Comparison of ENCODE assay signal across 25 cellular contexts in the genomic region with DNA sequence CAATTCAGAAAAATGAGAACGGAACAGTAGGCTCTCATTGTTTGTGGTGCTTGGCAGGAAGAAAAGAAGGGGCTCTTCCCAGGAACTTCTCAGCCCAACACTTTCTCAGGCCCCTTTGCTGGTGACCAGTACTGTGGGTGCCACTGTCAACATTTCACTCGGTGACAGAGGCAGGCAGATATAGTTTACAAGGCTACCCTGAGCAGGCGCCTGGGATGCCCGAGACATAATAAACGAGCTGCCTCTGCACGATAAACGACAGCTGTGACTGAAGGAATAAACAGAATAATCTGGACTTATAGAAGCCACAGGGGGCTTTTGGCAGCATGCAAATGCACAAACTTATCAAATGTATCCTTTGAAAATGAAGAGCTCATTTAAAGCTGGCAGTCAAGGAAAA.
"Had no signal": no experiment of that assay in that cellular context is flagged by ENCODE, and none has a peak within 500 bp of the region (broad histone marks: within the 10 kb centered on the region; RNA-seq: fewer than 3 reads in every experiment).

No MANE protein-coding gene starts in this region.

- H3K36me3 Mint-ChIP-seq: activated naive CD8-positive, alpha-beta T cell treated with anti-CD3 and anti-CD28 coated beads, Interleukin-2, amount 10 ng/mL, durations not matched to agents 7 days and 5 days; mesothelial cell of epicardium had no signal

- H3K9me3 ChIP-seq: lower lobe of right lung, right atrium auricular region, tibial artery had no signal

- H3K4me3 Mint-ChIP-seq: activated CD8-positive, alpha-beta T cell treated with anti-CD3 and anti-CD28 coated beads for 36 hours; activated naive CD8-positive, alpha-beta T cell treated with anti-CD3 and anti-CD28 coated beads, Interleukin-2, amount 10 ng/mL, durations not matched to agents 7 days and 5 days; effector memory CD8-positive, alpha-beta T cell; mesothelial cell of epicardium; nephron; T-helper 2 cell treated with Interferon-gamma antibody and Interleukin-4, amounts not matched to agents 5 μg/mL and 100 μg/mL, for 36 hours; WTC11 had no signal

- H3K27ac ChIP-seq: epithelial cell of prostate, lower lobe of right lung, right atrium auricular region, tibial artery had no signal

- H3K36me3 ChIP-seq: lower lobe of right lung, right atrium auricular region, tibial artery had no signal

- H3K27me3 Mint-ChIP-seq: activated naive CD8-positive, alpha-beta T cell treated with anti-CD3 and anti-CD28 coated beads, Interleukin-2, amount 10 ng/mL, durations not matched to agents 7 days and 5 days had no signal

- DNase-seq: activated CD4-positive, alpha-beta T cell treated with anti-CD3 and anti-CD28 coated beads for 48 hours; activated CD8-positive, alpha-beta T cell treated with anti-CD3 and anti-CD28 coated beads for 36 hours; activated naive CD4-positive, alpha-beta T cell treated with Interleukin-2 at 50 U/mL for 16 hours; activated naive CD8-positive, alpha-beta T cell treated with anti-CD3 and anti-CD28 coated beads, Interleukin-2, amount 10 ng/mL, durations not matched to agents 7 days and 5 days; activated T-cell treated with anti-CD3 and anti-CD28 coated beads, Interleukin-2, amount 50 U/mL, for 1 hour; amygdala; dermis blood vessel endothelial cell; effector memory CD8-positive, alpha-beta T cell; foreskin fibroblast; hippocampal formation; islet precursor cell; left colon; lower lobe of right lung; stimulated activated CD4-positive, alpha-beta T cell treated with anti-CD3 and anti-CD28 coated beads, Interleukin-12 subunit alpha, Interleukin-12 subunit beta, amount 100 ng/mL, for 4 hours; stimulated activated CD4-positive, alpha-beta T cell treated with anti-CD3 and anti-CD28 coated beads, Interleukin-1b, Interleukin-23, amount 100 ng/mL, for 48 hours; stimulated activated naive CD4-positive, alpha-beta T cell treated with Interleukin-2 at 50 U/mL for 16 hours; tibial artery had no signal

- H3K4me1 ChIP-seq: lower lobe of right lung, right atrium auricular region, tibial artery had no signal

- H3K4me3 ChIP-seq: lower lobe of right lung, right atrium auricular region, tibial artery had no signal

- H3K4me1 Mint-ChIP-seq: activated naive CD8-positive, alpha-beta T cell treated with anti-CD3 and anti-CD28 coated beads, Interleukin-2, amount 10 ng/mL, durations not matched to agents 7 days and 5 days; mesothelial cell of epicardium had no signal

- H3K27me3 ChIP-seq: right atrium auricular region, tibial artery had no signal

- H3K27ac Mint-ChIP-seq: activated CD8-positive, alpha-beta T cell treated with anti-CD3 and anti-CD28 coated beads for 36 hours; activated naive CD8-positive, alpha-beta T cell treated with anti-CD3 and anti-CD28 coated beads, Interleukin-2, amount 10 ng/mL, durations not matched to agents 7 days and 5 days; activated T-helper 2 cell treated with anti-CD3 and anti-CD28 coated beads, Interferon-gamma antibody, Interleukin-2, Interleukin-4, amounts not matched to agents 10 μg/mL and 5 μg/mL and 100 μg/mL, durations not matched to agents 14 hours and 24 hours and 36 hours; effector memory CD8-positive, alpha-beta T cell; mesothelial cell of epicardium; progenitor cell of endocrine pancreas; T-helper 2 cell treated with Interferon-gamma antibody and Interleukin-4, amounts not matched to agents 5 μg/mL and 100 μg/mL, for 36 hours; WTC11 had no signal

- ATAC-seq: activated CD8-positive, alpha-beta T cell treated with anti-CD3 and anti-CD28 coated beads for 36 hours; effector memory CD8-positive, alpha-beta T cell; left colon; lower lobe of right lung; WTC11 had no signal

- H3K9me3 Mint-ChIP-seq: activated CD8-positive, alpha-beta T cell treated with anti-CD3 and anti-CD28 coated beads for 36 hours; activated T-helper 2 cell treated with anti-CD3 and anti-CD28 coated beads, Interferon-gamma antibody, Interleukin-2, Interleukin-4, amounts not matched to agents 10 μg/mL and 5 μg/mL and 100 μg/mL, durations not matched to agents 14 hours and 24 hours and 36 hours; mesothelial cell of epicardium; nephron; T-helper 2 cell treated with Interferon-gamma antibody and Interleukin-4, amounts not matched to agents 5 μg/mL and 100 μg/mL, for 36 hours had no signal
